ENCODE assay signal across 1 cellular context in the genomic region with DNA sequence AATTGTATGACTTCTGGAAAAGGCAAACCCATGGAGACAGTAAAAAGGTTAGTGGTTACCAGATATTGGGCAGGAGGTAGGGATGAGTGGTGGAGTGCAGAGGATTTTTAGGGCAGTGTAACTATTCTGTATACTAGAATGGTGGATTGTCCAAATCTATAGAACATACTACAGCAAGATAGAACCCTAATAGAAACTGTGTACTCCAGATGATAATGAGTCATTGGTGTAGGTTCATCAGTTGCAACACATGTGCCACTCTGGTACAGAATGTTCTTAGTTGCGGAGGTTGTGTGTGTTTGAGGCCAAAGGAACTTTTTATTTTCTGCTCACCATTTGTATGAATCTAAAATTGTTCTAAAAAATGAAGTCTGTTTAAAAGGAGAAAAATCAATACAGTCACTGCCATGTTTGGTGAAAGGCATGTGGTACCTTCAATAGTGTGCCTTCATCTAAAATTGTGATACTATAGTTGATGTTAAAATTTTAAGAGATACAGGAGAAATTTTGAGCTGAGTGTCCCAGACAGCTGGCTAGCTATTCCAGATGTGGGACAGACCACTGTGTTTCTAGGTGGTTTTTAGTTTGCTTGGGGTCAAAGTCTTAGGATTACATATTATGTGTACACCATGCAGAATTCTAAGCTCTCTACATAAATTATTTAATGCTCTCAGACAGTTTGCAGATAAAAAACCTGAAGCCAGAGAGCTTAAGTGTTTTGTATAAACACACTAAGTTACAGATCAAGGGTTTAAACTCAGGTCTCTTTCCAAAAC.
TF ChIP-seq lines count a peak whose summit lies in the region.

No MANE protein-coding gene starts in this region.

TF ChIP-seq in K562, 482 proteins besides CTCF, POLR2A, EP300 and RAD21 (continued from another document):
- TF ChIP-seq RFX1 (IDR thresholded peaks at IDR 0.05) (no peak), CXXC5 (CRISPR knock-in tag; IDR thresholded peaks at IDR 0.05) (no peak)
- TF ChIP-seq, protein P1, sequence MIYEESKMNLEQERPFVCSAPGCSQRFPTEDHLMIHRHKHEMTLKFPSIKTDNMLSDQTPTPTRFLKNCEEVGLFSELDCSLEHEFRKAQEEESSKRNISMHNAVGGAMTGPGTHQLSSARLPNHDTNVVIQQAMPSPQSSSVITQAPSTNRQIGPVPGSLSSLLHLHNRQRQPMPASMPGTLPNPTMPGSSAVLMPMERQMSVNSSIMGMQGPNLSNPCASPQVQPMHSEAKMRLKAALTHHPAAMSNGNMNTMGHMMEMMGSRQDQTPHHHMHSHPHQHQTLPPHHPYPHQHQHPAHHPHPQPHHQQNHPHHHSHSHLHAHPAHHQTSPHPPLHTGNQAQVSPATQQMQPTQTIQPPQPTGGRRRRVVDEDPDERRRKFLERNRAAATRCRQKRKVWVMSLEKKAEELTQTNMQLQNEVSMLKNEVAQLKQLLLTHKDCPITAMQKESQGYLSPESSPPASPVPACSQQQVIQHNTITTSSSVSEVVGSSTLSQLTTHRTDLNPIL (CRISPR knock-in tag; IDR thresholded peaks at IDR 0.05) = no peak
